7 cellular contexts compared by ENCODE assay signal in the genomic region with DNA sequence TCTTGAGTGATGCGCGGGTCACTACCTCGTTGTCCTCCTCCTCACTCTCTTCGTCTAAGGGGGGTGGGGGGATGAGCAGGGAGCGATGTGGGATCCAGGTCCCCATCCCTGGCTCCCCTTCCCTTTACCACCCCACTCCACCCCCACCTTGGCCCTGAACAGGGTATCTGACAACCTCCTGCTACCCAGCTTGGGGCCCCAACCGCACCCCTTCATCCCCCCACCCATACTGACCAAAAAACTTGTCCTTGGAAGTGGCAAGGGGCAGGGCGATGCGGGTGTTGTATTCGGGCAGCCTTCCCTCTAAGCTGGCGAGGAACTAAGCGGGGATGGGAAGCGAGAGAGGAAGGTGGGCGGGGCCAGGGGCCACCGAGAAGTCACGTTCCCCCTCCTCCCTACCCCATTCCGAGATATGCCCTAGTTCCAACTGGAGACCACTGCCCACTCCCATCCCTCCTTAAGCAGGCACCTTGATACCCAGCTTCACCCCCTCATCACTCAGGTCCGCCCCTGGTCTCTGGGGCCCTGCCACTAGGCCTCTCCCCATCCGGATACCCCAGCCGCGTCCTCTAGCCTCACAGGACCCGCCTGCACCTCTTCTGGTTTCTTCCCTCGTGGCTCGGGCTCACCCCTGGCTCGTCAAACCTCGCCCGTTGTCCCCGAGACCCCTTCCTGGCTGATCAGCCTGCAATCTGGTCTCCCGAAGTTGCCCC. TPM values are rescaled to one million over a fixed set of nuclear protein-coding genes. Genes with fewer than 3 reads are reported as not detected.
DNase-seq lines count a peak whose midpoint lies in the region; ATAC-seq, FAIRE-seq and TF ChIP-seq lines count a peak whose summit lies in the region.
"Had no signal": no experiment of that assay in that cellular context is flagged by ENCODE, and none has a peak within 500 bp of the region (broad histone marks: within the 10 kb centered on the region; RNA-seq: fewer than 3 reads in every experiment).

No MANE protein-coding gene starts in this region.

- no peaks in the 10 kb centered on the region for H3K79me2 ChIP-seq in K562 (ENCODE audit: control insufficient read depth, insufficient read depth, low read length)

- ATAC-seq in K562 (no peak), GM18502 (IDR thresholded peaks at IDR 0.05; ENCODE audit: poor library complexity, unreplicated experiment) (no peak)
- no peak for ATAC-seq in natural killer cell treated with Interleukin-12 subunit alpha and Interleukin-12 subunit beta and Interleukin-15 and Interleukin-18, amount 100 ng/mL, for 72 hours

- H3K9me3 Mint-ChIP-seq in natural killer cell treated with Interleukin-12 subunit alpha and Interleukin-12 subunit beta and Interleukin-15 and Interleukin-18, amount 100 ng/mL, for 72 hours, result no peaks in the 10 kb centered on the region

- no peaks in the 10 kb centered on the region for H3K9me1 ChIP-seq in K562 (ENCODE audit: control insufficient read depth, insufficient read depth, low read length)

- H3K9ac ChIP-seq in ES-I3 (ENCODE audit: low read depth, low read length), result peak overlapping the region; percentile 47; the same call in 1 of the 2 replicates
- H3K9ac ChIP-seq in K562 (ENCODE audit: insufficient read depth in 1 of 2, low read depth in 2 of 2, low read length in 2 of 2), result peak overlapping the region in 1 of 2 experiments; percentile 76; a peak in 2 of 4 replicates

- no peak overlapping the region for H3K4me3 ChIP-seq in K562

- no peaks in the 10 kb centered on the region for H3K36me3 ChIP-seq in ES-I3 (ENCODE audit: insufficient read depth, low read length)
- no peaks in the 10 kb centered on the region for H3K36me3 ChIP-seq in K562 (ENCODE audit: control insufficient read depth, insufficient read depth, low read length)

- in situ Hi-C loops in K562 (cut with MboI), result no loop called here

- H3K4me2 ChIP-seq in K562 (ENCODE audit: insufficient read depth, low read length), result 0 out of 2 replicates have a peak overlapping the region, but pooled peaks have one; percentile 3

- H3K9me3 ChIP-seq in ES-I3 (ENCODE audit: control insufficient read depth, insufficient read depth, low read length) (no peaks in the 10 kb centered on the region), K562 (replicated peaks; ENCODE audit: control insufficient read depth, insufficient read depth, low read depth, low read length) (no peaks in the 10 kb centered on the region; the same call in 1 of the 2 replicates)

- CTCF ChIA-PET in K562 (lab: Yijun Ruan, JAX; ENCODE audit: low intra/inter-chr PET ratio), result no interaction called here

- H3K36me3 Mint-ChIP-seq in natural killer cell treated with Interleukin-12 subunit alpha and Interleukin-12 subunit beta and Interleukin-15 and Interleukin-18, amount 100 ng/mL, for 72 hours, result no peaks in the 10 kb centered on the region

- no peaks in the 10 kb centered on the region for H4K20me1 ChIP-seq in K562 (replicated peaks; ENCODE audit: control insufficient read depth, insufficient read depth, low read length)

- TF ChIP-seq POLR2A in K562 (conservative IDR thresholded peaks at IDR 0.05), result no peak

- TF ChIP-seq EP300 in K562 (IDR thresholded peaks at IDR 0.05; ENCODE audit: low read length), result no peak

- intact Hi-C loops in K562 (cut with micrococcal nuclease), result no loop called here

- peaks cover 8% of the 10 kb centered on the region; the same call in 1 of the 2 replicates for H3K4me1 ChIP-seq in ES-I3 (ENCODE audit: insufficient read depth, low read length)
- peaks cover 2 to 60% of the 10 kb centered on the region in 2 experiments; a peak in 3 of 5 replicates for H3K4me1 ChIP-seq in K562 (replicated peaks in 1 of 2; ENCODE audit: control insufficient read depth in 2 of 2, insufficient read depth in 2 of 2, low read length in 2 of 2)

- H3K27me3 ChIP-seq in K562 (ENCODE audit: control insufficient read depth in 2 of 2, insufficient read depth in 2 of 2, low read length in 2 of 2), result peaks cover 2 to 23% of the 10 kb centered on the region in 2 experiments; a peak in 3 of 5 replicates

- BruUV-seq in K562 (replicated peaks; lab: Mats Ljungman, UMichigan), result no TSS peak

- H3K4me1 Mint-ChIP-seq in natural killer cell treated with Interleukin-12 subunit alpha and Interleukin-12 subunit beta and Interleukin-15 and Interleukin-18, amount 100 ng/mL, for 72 hours (ENCODE audit: low read depth in 2 of 2), result peaks cover 25 to 28% of the 10 kb centered on the region in 2 donors

- peak overlapping the region; percentile 3; the same call in 1 of the 2 replicates for H2AFZ ChIP-seq in K562 (ENCODE audit: low read depth, low read length)

- peaks cover 36 to 49% of the 10 kb centered on the region in 2 donors for H3K27me3 Mint-ChIP-seq in natural killer cell treated with Interleukin-12 subunit alpha and Interleukin-12 subunit beta and Interleukin-15 and Interleukin-18, amount 100 ng/mL, for 72 hours

- POLR2A ChIA-PET in K562 (lab: Yijun Ruan, JAX), result interaction anchor here (0.7 to 1.2 kb wide), 5 partner anchors 10 to 140 kb away, joined by 3 to 5 read pairs (median 3); partner anchors contain the start of gene EPOR

- TF ChIP-seq RAD21 in K562 (CRISPR knock-in tag; conservative IDR thresholded peaks at IDR 0.05 in 1 of 2, IDR thresholded peaks at IDR 0.05 in 1 of 2), result no peak

- peak overlapping the region; percentile 63 for H3K4me3 Mint-ChIP-seq in natural killer cell treated with Interleukin-12 subunit alpha and Interleukin-12 subunit beta and Interleukin-15 and Interleukin-18, amount 100 ng/mL, for 72 hours

- no peak for TF ChIP-seq CTCF in K562 (IDR thresholded peaks at IDR 0.05 in 2 of 3, conservative IDR thresholded peaks at IDR 0.05 in 1 of 3; ENCODE audit: insufficient read depth in 2 of 3, low read depth in 1 of 3, low read length in 3 of 3)

- FAIRE-seq in K562 (lab: Jason Lieb, UNC), result no peak

- no peak overlapping the region for H3K27ac ChIP-seq in K562 (ENCODE audit: extremely low read depth, low read depth, low read length)

- WGBS in K562 (ENCODE audit: insufficient coverage, low coverage, missing lambda C conversion rate), result 45% methylated on average over 19 of the region's 28 CpGs

- H3K27ac Mint-ChIP-seq in natural killer cell treated with Interleukin-12 subunit alpha and Interleukin-12 subunit beta and Interleukin-15 and Interleukin-18, amount 100 ng/mL, for 72 hours, result peak overlapping the region in 1 of 2 donors; percentile 21

- peak in 2 of 4 experiments; percentile 4 to 16 for DNase-seq in K562 (ENCODE audit: extremely low read depth in 1 of 4, low spot score in 3 of 4)
- peak; percentile 54 for DNase-seq in natural killer cell treated with Interleukin-12 subunit alpha and Interleukin-12 subunit beta and Interleukin-15 and Interleukin-18, amount 100 ng/mL, for 72 hours (ENCODE audit: low spot score)
- DNase-seq in NCI-H1092 treated with DMSO at 0.1 percent for 48 hours (lab: John Stamatoyannopoulos, UW), result no peak
- no peak for DNase-seq in NCI-H1436 (lab: John Stamatoyannopoulos, UW)
- DNase-seq: T-helper 9 cell had no signal

RNA-seq across cellular contexts. Expression of gene RGL3, which starts 1.9 kb away (rescaled TPM):
- 1.2 and 4.6 TPM in 2 replicates for total RNA-seq in K562 (2011; cell fraction: chromatin; rRNA removed; ENCODE audit: low replicate concordance)
- total RNA-seq in K562 (2011; cell fraction: nucleolus; rRNA removed), result 1.3 and 1.5 TPM in 2 replicates
- total RNA-seq in K562 (2011; cell fraction: nucleoplasm; rRNA removed), result 0.38 and 2.1 TPM in 2 replicates
- total RNA-seq in K562 (2014; rRNA removed) (0.16 and 0.32 TPM in 2 replicates), K562 (2014; rRNA removed; fragmentation: Illumina TruSeq; extraction: Trizol) (not detected in 2 replicates), K562 (2015; rRNA removed; fragmentation: Illumina TruSeq; extraction: Trizol) (0.11 TPM in 1 of 2 replicates, not detected in the other), K562 (2021) (0.40 and 0.58 TPM in 2 replicates)
- polyA plus RNA-seq in K562 (2011; rRNA removed) (0.26 and 0.61 TPM in 2 replicates), K562 (2014; fragmentation: Illumina TruSeq; extraction: Trizol) (0.22 TPM in 2 replicates), K562 (2014; fragmentation: Nextera tagmentation; extraction: Ambion mirVana) (not detected), K562 (2014; rRNA removed) (0.09 and 0.12 TPM in 2 replicates)
- 0.34 and 0.40 TPM in 2 replicates for polyA plus RNA-seq in K562 (2011; cell fraction: cytosol; rRNA removed)
- polyA plus RNA-seq in K562 (2011; cell fraction: nucleus; rRNA removed), result 2.1 and 3.0 TPM in 2 replicates
- 0.52 and 1.4 TPM in 2 replicates for polyA plus RNA-seq in K562 (2012)
- 0.14 TPM in 1 of 2 replicates, not detected in the other for polyA minus RNA-seq in K562 (2011; rRNA and poly(A)+ RNA removed)
- 2.7 TPM in 1 of 2 replicates, not detected in the other for polyA minus RNA-seq in K562 (2011; cell fraction: cytosol; rRNA and poly(A)+ RNA removed)
- 0.33 and 0.67 TPM in 2 replicates for polyA minus RNA-seq in K562 (2011; cell fraction: nucleus; rRNA and poly(A)+ RNA removed)
- not detected for total RNA-seq in natural killer cell treated with Interleukin-12 subunit alpha and Interleukin-12 subunit beta and Interleukin-15 and Interleukin-18, amount 100 ng/mL, for 72 hours

RNA-seq across cellular contexts. Expression of gene ODAD3, which starts 13.9 kb away (rescaled TPM):
- 0.25 and 0.74 TPM in 2 replicates for total RNA-seq in K562 (2011; cell fraction: chromatin; rRNA removed; ENCODE audit: low replicate concordance)
- total RNA-seq in K562 (2011; cell fraction: nucleolus; rRNA removed), result 0.26 and 1.2 TPM in 2 replicates
- total RNA-seq in K562 (2011; cell fraction: nucleoplasm; rRNA removed), result 0.29 TPM in 1 of 2 replicates, not detected in the other
- total RNA-seq in K562 (2014; rRNA removed) (0.08 and 0.14 TPM in 2 replicates), K562 (2014; rRNA removed; fragmentation: Illumina TruSeq; extraction: Trizol) (0.11 TPM in 1 of 2 replicates, not detected in the other), K562 (2015; rRNA removed; fragmentation: Illumina TruSeq; extraction: Trizol) (0.08 TPM in 1 of 2 replicates, not detected in the other), K562 (2021) (0.18 and 0.51 TPM in 2 replicates)
- polyA plus RNA-seq in K562 (2011; rRNA removed) (0.19 TPM in 1 of 2 replicates, not detected in the other), K562 (2014; fragmentation: Illumina TruSeq; extraction: Trizol) (0.08 and 0.12 TPM in 2 replicates), K562 (2014; fragmentation: Nextera tagmentation; extraction: Ambion mirVana) (under 1 TPM; 0.07 to 0.18 TPM), K562 (2014; rRNA removed) (0.72 and 1.5 TPM in 2 replicates)
- 0.12 TPM in 2 replicates for polyA plus RNA-seq in K562 (2011; cell fraction: cytosol; rRNA removed)
- 0.54 and 0.66 TPM in 2 replicates for polyA plus RNA-seq in K562 (2011; cell fraction: nucleus; rRNA removed)
- polyA plus RNA-seq in K562 (2012), result 0.16 and 0.19 TPM in 2 replicates
- not detected in 2 replicates for polyA minus RNA-seq in K562 (2011; rRNA and poly(A)+ RNA removed)
- polyA minus RNA-seq in K562 (2011; cell fraction: cytosol; rRNA and poly(A)+ RNA removed), result not detected in 2 replicates
- polyA minus RNA-seq in K562 (2011; cell fraction: nucleus; rRNA and poly(A)+ RNA removed), result 0.13 and 0.22 TPM in 2 replicates
- not detected for total RNA-seq in natural killer cell treated with Interleukin-12 subunit alpha and Interleukin-12 subunit beta and Interleukin-15 and Interleukin-18, amount 100 ng/mL, for 72 hours

RNA-seq across cellular contexts. Expression of gene PRKCSH, which starts 14.4 kb away (rescaled TPM):
- 161 and 438 TPM in 2 replicates for total RNA-seq in K562 (2011; cell fraction: chromatin; rRNA removed; ENCODE audit: low replicate concordance)
- 419 and 446 TPM in 2 replicates for total RNA-seq in K562 (2011; cell fraction: nucleolus; rRNA removed)
- 236 and 271 TPM in 2 replicates for total RNA-seq in K562 (2011; cell fraction: nucleoplasm; rRNA removed)
- 99.4 and 135 TPM in 2 replicates for total RNA-seq in K562 (2014; rRNA removed)
- total RNA-seq in K562 (2014; rRNA removed; fragmentation: Illumina TruSeq; extraction: Trizol), result 25.6 and 28.4 TPM in 2 replicates
- 48.1 and 52.1 TPM in 2 replicates for total RNA-seq in K562 (2015; rRNA removed; fragmentation: Illumina TruSeq; extraction: Trizol)
- total RNA-seq in K562 (2021), result 297 and 303 TPM in 2 replicates
- 39.1 and 96.2 TPM in 2 replicates for polyA plus RNA-seq in K562 (2011; rRNA removed)
- 68.3 and 79.6 TPM in 2 replicates for polyA plus RNA-seq in K562 (2011; cell fraction: cytosol; rRNA removed)
- polyA plus RNA-seq in K562 (2011; cell fraction: nucleus; rRNA removed), result 221 and 243 TPM in 2 replicates
- 242 and 451 TPM in 2 replicates for polyA plus RNA-seq in K562 (2012)
- 155 and 235 TPM in 2 replicates for polyA plus RNA-seq in K562 (2014; fragmentation: Illumina TruSeq; extraction: Trizol)
- polyA plus RNA-seq in K562 (2014; fragmentation: Nextera tagmentation; extraction: Ambion mirVana), result 1 to 10 TPM; 2.3 to 6.9 TPM
- 76.5 and 88.9 TPM in 2 replicates for polyA plus RNA-seq in K562 (2014; rRNA removed)
- 31.6 and 32.5 TPM in 2 replicates for polyA minus RNA-seq in K562 (2011; rRNA and poly(A)+ RNA removed)
- polyA minus RNA-seq in K562 (2011; cell fraction: cytosol; rRNA and poly(A)+ RNA removed), result 147 and 227 TPM in 2 replicates
- 56.5 and 75.8 TPM in 2 replicates for polyA minus RNA-seq in K562 (2011; cell fraction: nucleus; rRNA and poly(A)+ RNA removed)
- total RNA-seq in natural killer cell treated with Interleukin-12 subunit alpha and Interleukin-12 subunit beta and Interleukin-15 and Interleukin-18, amount 100 ng/mL, for 72 hours, result 100 to 1,000 TPM; 303 to 321 TPM

RNA-seq across cellular contexts. Expression of gene EPOR, which starts 36.9 kb away (rescaled TPM):
- total RNA-seq in K562 (2011; cell fraction: chromatin; rRNA removed; ENCODE audit: low replicate concordance), result 15.0 and 49.1 TPM in 2 replicates
- total RNA-seq in K562 (2011; cell fraction: nucleolus; rRNA removed), result 46.8 and 47.2 TPM in 2 replicates
- 28.8 and 30.8 TPM in 2 replicates for total RNA-seq in K562 (2011; cell fraction: nucleoplasm; rRNA removed)
- 10.0 and 14.7 TPM in 2 replicates for total RNA-seq in K562 (2014; rRNA removed)
- total RNA-seq in K562 (2014; rRNA removed; fragmentation: Illumina TruSeq; extraction: Trizol), result 2.8 and 3.3 TPM in 2 replicates
- total RNA-seq in K562 (2015; rRNA removed; fragmentation: Illumina TruSeq; extraction: Trizol), result 5.0 and 5.2 TPM in 2 replicates
- total RNA-seq in K562 (2021), result 14.1 and 15.6 TPM in 2 replicates
- polyA plus RNA-seq in K562 (2011; rRNA removed), result 8.7 and 9.2 TPM in 2 replicates
- polyA plus RNA-seq in K562 (2011; cell fraction: cytosol; rRNA removed), result 7.9 and 28.0 TPM in 2 replicates
- 17.3 and 44.3 TPM in 2 replicates for polyA plus RNA-seq in K562 (2011; cell fraction: nucleus; rRNA removed)
- 11.3 and 13.7 TPM in 2 replicates for polyA plus RNA-seq in K562 (2012)
- polyA plus RNA-seq in K562 (2014; fragmentation: Illumina TruSeq; extraction: Trizol), result 8.5 and 8.9 TPM in 2 replicates
- 1 to 10 TPM; 1.3 TPM for polyA plus RNA-seq in K562 (2014; fragmentation: Nextera tagmentation; extraction: Ambion mirVana)
- polyA plus RNA-seq in K562 (2014; rRNA removed), result 17.0 and 17.9 TPM in 2 replicates
- 1.9 and 4.3 TPM in 2 replicates for polyA minus RNA-seq in K562 (2011; rRNA and poly(A)+ RNA removed)
- 6.1 and 8.2 TPM in 2 replicates for polyA minus RNA-seq in K562 (2011; cell fraction: cytosol; rRNA and poly(A)+ RNA removed)
- 5.2 and 6.9 TPM in 2 replicates for polyA minus RNA-seq in K562 (2011; cell fraction: nucleus; rRNA and poly(A)+ RNA removed)
- 1 to 10 TPM; 3.0 to 5.1 TPM for total RNA-seq in natural killer cell treated with Interleukin-12 subunit alpha and Interleukin-12 subunit beta and Interleukin-15 and Interleukin-18, amount 100 ng/mL, for 72 hours

RNA-seq across cellular contexts. Expression of gene SWSAP1, which starts 46.6 kb away (rescaled TPM):
- 1.5 and 2.6 TPM in 2 replicates for total RNA-seq in K562 (2011; cell fraction: chromatin; rRNA removed; ENCODE audit: low replicate concordance)
- total RNA-seq in K562 (2011; cell fraction: nucleolus; rRNA removed), result 2.6 and 3.5 TPM in 2 replicates
- total RNA-seq in K562 (2011; cell fraction: nucleoplasm; rRNA removed), result 2.3 and 3.1 TPM in 2 replicates
- total RNA-seq in K562 (2014; rRNA removed), result 2.8 and 3.9 TPM in 2 replicates
- 0.77 and 0.80 TPM in 2 replicates for total RNA-seq in K562 (2014; rRNA removed; fragmentation: Illumina TruSeq; extraction: Trizol)
- 1.9 and 2.3 TPM in 2 replicates for total RNA-seq in K562 (2015; rRNA removed; fragmentation: Illumina TruSeq; extraction: Trizol)
- 2.5 and 3.0 TPM in 2 replicates for total RNA-seq in K562 (2021)
- polyA plus RNA-seq in K562 (2011; rRNA removed), result 1.3 and 1.8 TPM in 2 replicates
- 1.9 and 3.2 TPM in 2 replicates for polyA plus RNA-seq in K562 (2011; cell fraction: cytosol; rRNA removed)
- polyA plus RNA-seq in K562 (2011; cell fraction: nucleus; rRNA removed), result 1.2 and 1.3 TPM in 2 replicates
- polyA plus RNA-seq in K562 (2012), result 2.9 and 3.1 TPM in 2 replicates
- 1.7 and 2.6 TPM in 2 replicates for polyA plus RNA-seq in K562 (2014; fragmentation: Illumina TruSeq; extraction: Trizol)
- polyA plus RNA-seq in K562 (2014; fragmentation: Nextera tagmentation; extraction: Ambion mirVana), result under 1 TPM; 0.18 to 0.73 TPM
- polyA plus RNA-seq in K562 (2014; rRNA removed), result 2.0 and 4.3 TPM in 2 replicates
- 0.51 and 0.67 TPM in 2 replicates for polyA minus RNA-seq in K562 (2011; rRNA and poly(A)+ RNA removed)
- polyA minus RNA-seq in K562 (2011; cell fraction: cytosol; rRNA and poly(A)+ RNA removed), result 0.48 TPM in 1 of 2 replicates, not detected in the other
- 0.54 and 2.1 TPM in 2 replicates for polyA minus RNA-seq in K562 (2011; cell fraction: nucleus; rRNA and poly(A)+ RNA removed)
- 1 to 10 TPM; 1.6 to 3.0 TPM for total RNA-seq in natural killer cell treated with Interleukin-12 subunit alpha and Interleukin-12 subunit beta and Interleukin-15 and Interleukin-18, amount 100 ng/mL, for 72 hours
